ENCODE assay signal across 12 cellular contexts in genomic region chr19:40687525-40688016, GRCh38. TPM values are rescaled to one million over a fixed set of nuclear protein-coding genes. Genes with fewer than 3 reads are reported as not detected.
DNase-seq lines count a peak whose midpoint lies in the region; ATAC-seq and TF ChIP-seq lines count a peak whose summit lies in the region.
"Had no signal": no experiment of that assay in that cellular context is flagged by ENCODE, and none has a peak within 500 bp of the region (broad histone marks: within the 10 kb centered on the region; RNA-seq: fewer than 3 reads in every experiment).

No MANE protein-coding gene starts in this region.

- no peak overlapping the region for H3K27ac ChIP-seq in effector memory CD4-positive, alpha-beta T cell (ENCODE audit: insufficient read depth, low read length, poor library complexity, severe bottlenecking)
- no peak overlapping the region for H3K27ac ChIP-seq in GM23338 (ENCODE audit: low read depth)

- H3K27ac Mint-ChIP-seq in naive B cell: no peak overlapping the region
- H3K27ac Mint-ChIP-seq in GM23338: no peak overlapping the region
- H3K27ac Mint-ChIP-seq: activated CD4-positive, alpha-beta T cell treated with anti-CD3 and anti-CD28 coated beads, Interleukin-2, amount 10 ng/mL, durations not matched to agents 7 days and 5 days; CD4-positive, alpha-beta T cell; mesothelial cell of epicardium had no signal

- H3F3A ChIP-seq in GM23338 (replicated peaks; ENCODE audit: low read depth): no peaks in the 10 kb centered on the region; the same call in 1 of the 2 replicates

- H2AFZ ChIP-seq in GM23338: no peak overlapping the region

- H3K9me3 ChIP-seq in effector memory CD4-positive, alpha-beta T cell (ENCODE audit: control insufficient read depth, low read length): no peaks in the 10 kb centered on the region

- TF ChIP-seq CTCF in AG04449 (IDR thresholded peaks at IDR 0.05; ENCODE audit: insufficient read depth, low read length, missing control alignments): no peak
- TF ChIP-seq CTCF in GM23338 (conservative IDR thresholded peaks at IDR 0.05; ENCODE audit: low read depth in 2 of 2): no peak

- peak; percentile 36 for ATAC-seq in HG02870 (IDR thresholded peaks at IDR 0.05; ENCODE audit: unreplicated experiment)
- ATAC-seq in esophagus mucosa: peak; percentile 26
- peak; percentile 67 to 71 for ATAC-seq in naive B cell (ENCODE audit: low read depth in 2 of 2)
- ATAC-seq in GM23338: no peak
- ATAC-seq in HG03280 (IDR thresholded peaks at IDR 0.05; ENCODE audit: unreplicated experiment): no peak

- H3K27me3 ChIP-seq in effector memory CD4-positive, alpha-beta T cell (replicated peaks; ENCODE audit: control insufficient read depth, insufficient read depth, low read length, poor library complexity, severe bottlenecking): no peaks in the 10 kb centered on the region
- H3K27me3 ChIP-seq in GM23338 (ENCODE audit: insufficient read depth): no peaks in the 10 kb centered on the region

- CTCF ChIA-PET in AG04449 (lab: Yijun Ruan, JAX): interaction anchor here (0.7 to 1.8 kb wide), 3 partner anchors 24 to 114 kb away, joined by 3 to 4 read pairs (median 3); no protein-coding TSS in a partner anchor

- H3K9me3 Mint-ChIP-seq in naive B cell (no peaks in the 10 kb centered on the region), GM23338 (no peaks in the 10 kb centered on the region; the same call in 2 of the 3 replicates)
- H3K9me3 Mint-ChIP-seq: activated CD4-positive, alpha-beta T cell treated with anti-CD3 and anti-CD28 coated beads, Interleukin-2, amount 10 ng/mL, durations not matched to agents 7 days and 5 days; CD4-positive, alpha-beta T cell; mesothelial cell of epicardium had no signal

- peaks cover 4 to 11% of the 10 kb centered on the region in 2 donors for H3K36me3 Mint-ChIP-seq in naive B cell
- H3K36me3 Mint-ChIP-seq in GM23338 (ENCODE audit: low read depth): peaks cover 22% of the 10 kb centered on the region

- no peaks in the 10 kb centered on the region for H3K27me3 Mint-ChIP-seq in naive B cell
- peaks cover 6% of the 10 kb centered on the region for H3K27me3 Mint-ChIP-seq in GM23338 (ENCODE audit: insufficient read depth, low read depth, poor library complexity)
- H3K27me3 Mint-ChIP-seq: activated CD4-positive, alpha-beta T cell treated with anti-CD3 and anti-CD28 coated beads, Interleukin-2, amount 10 ng/mL, durations not matched to agents 7 days and 5 days; CD4-positive, alpha-beta T cell had no signal

- peaks cover 19% of the 10 kb centered on the region for H3K79me2 ChIP-seq in GM23338 (replicated peaks; ENCODE audit: insufficient read depth)

- no peak for DNase-seq in AG04449 (ENCODE audit: low read depth, low spot score)
- peak; percentile 86 for DNase-seq in naive B cell
- no peak for DNase-seq in effector memory CD4-positive, alpha-beta T cell
- DNase-seq in GM23338 (ENCODE audit: low spot score): no peak
- DNase-seq in DMS153 (lab: John Stamatoyannopoulos, UW): no peak
- DNase-seq: activated CD4-positive, alpha-beta T cell treated with anti-CD3 and anti-CD28 coated beads, Interleukin-2, amount 10 ng/mL, durations not matched to agents 7 days and 5 days; CD4-positive, alpha-beta T cell; NCI-H774 had no signal

- H3K4me2 ChIP-seq in GM23338: no peak overlapping the region

- peaks cover 8% of the 10 kb centered on the region for H4K20me1 ChIP-seq in GM23338 (replicated peaks; ENCODE audit: insufficient read depth)

- POLR2A ChIA-PET in AG04449 (lab: Yijun Ruan, JAX): interaction anchor here (0.6 kb wide), 1 partner anchor 32 kb away, joined by 4 read pairs; no protein-coding TSS in a partner anchor

- H3K4me3 ChIP-seq in AG04449 (ENCODE audit: low read depth, low read length): peak overlapping the region; percentile 97
- no peak overlapping the region for H3K4me3 ChIP-seq in effector memory CD4-positive, alpha-beta T cell (ENCODE audit: insufficient read depth, low read depth, low read length, poor library complexity, severe bottlenecking)
- no peak overlapping the region for H3K4me3 ChIP-seq in GM23338

- H3K36me3 ChIP-seq in effector memory CD4-positive, alpha-beta T cell (ENCODE audit: control insufficient read depth, insufficient read depth, low read length): no peaks in the 10 kb centered on the region
- H3K36me3 ChIP-seq in GM23338 (ENCODE audit: insufficient read depth): 0 out of 2 replicates have a peak, but pooled peaks cover 3% of the 10 kb centered on the region

- no peak overlapping the region for H3K4me3 Mint-ChIP-seq in naive B cell
- no peak overlapping the region for H3K4me3 Mint-ChIP-seq in GM23338
- H3K4me3 Mint-ChIP-seq: activated CD4-positive, alpha-beta T cell treated with anti-CD3 and anti-CD28 coated beads, Interleukin-2, amount 10 ng/mL, durations not matched to agents 7 days and 5 days; CD4-positive, alpha-beta T cell; mesothelial cell of epicardium had no signal

- no peaks in the 10 kb centered on the region for H3K9me2 ChIP-seq in GM23338 (ENCODE audit: insufficient read depth)

- H3K4me1 Mint-ChIP-seq in naive B cell (peaks cover 15 to 22% (median 21%) of the 10 kb centered on the region in 3 donors), GM23338 (peaks cover 12% of the 10 kb centered on the region)

- peaks cover 14% of the 10 kb centered on the region for H3K4me1 ChIP-seq in effector memory CD4-positive, alpha-beta T cell (ENCODE audit: control insufficient read depth, insufficient read depth, low read length, poor library complexity, severe bottlenecking)
- H3K4me1 ChIP-seq in GM23338 (ENCODE audit: insufficient read depth): peaks cover 8% of the 10 kb centered on the region; the same call in 1 of the 2 replicates

TF ChIP-seq in GM23338, 12 proteins besides CTCF, POLR2A, EP300 and RAD21 (continues in another document):
- TF ChIP-seq EZH2 (IDR thresholded peaks at IDR 0.05; ENCODE audit: low read depth, unreplicated experiment): no peak
- no peak for TF ChIP-seq ZNF114 (CRISPR knock-in tag; IDR thresholded peaks at IDR 0.05)
- no peak for TF ChIP-seq STAT1 (IDR thresholded peaks at IDR 0.05; ENCODE audit: unreplicated experiment)
- no peak for TF ChIP-seq POLR2AphosphoS5 (IDR thresholded peaks at IDR 0.05; ENCODE audit: low read depth)
- TF ChIP-seq JUNB (IDR thresholded peaks at IDR 0.05; ENCODE audit: unreplicated experiment): no peak
- TF ChIP-seq CREB1 (CRISPR knock-in tag; IDR thresholded peaks at IDR 0.05; ENCODE audit: low read depth): no peak
- no peak for TF ChIP-seq ZNF331 (CRISPR knock-in tag; IDR thresholded peaks at IDR 0.05; ENCODE audit: low read depth)
- TF ChIP-seq, protein P1, sequence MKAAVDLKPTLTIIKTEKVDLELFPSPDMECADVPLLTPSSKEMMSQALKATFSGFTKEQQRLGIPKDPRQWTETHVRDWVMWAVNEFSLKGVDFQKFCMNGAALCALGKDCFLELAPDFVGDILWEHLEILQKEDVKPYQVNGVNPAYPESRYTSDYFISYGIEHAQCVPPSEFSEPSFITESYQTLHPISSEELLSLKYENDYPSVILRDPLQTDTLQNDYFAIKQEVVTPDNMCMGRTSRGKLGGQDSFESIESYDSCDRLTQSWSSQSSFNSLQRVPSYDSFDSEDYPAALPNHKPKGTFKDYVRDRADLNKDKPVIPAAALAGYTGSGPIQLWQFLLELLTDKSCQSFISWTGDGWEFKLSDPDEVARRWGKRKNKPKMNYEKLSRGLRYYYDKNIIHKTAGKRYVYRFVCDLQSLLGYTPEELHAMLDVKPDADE (IDR thresholded peaks at IDR 0.05): no peak
- TF ChIP-seq NANOG (IDR thresholded peaks at IDR 0.05; ENCODE audit: borderline replicate concordance): no peak

RNA-seq across cellular contexts. Expression of gene NUMBL, which starts 2.9 kb away (rescaled TPM):
- 11.0 TPM for total RNA-seq in esophagus mucosa
- polyA plus RNA-seq in naive B cell (ENCODE audit: low read depth in 6 of 6) (1 to 10 TPM in 3 of 6 donors, under 1 TPM in 2, not detected in 1; 0.27 to 2.6 (median 1.5) TPM), GM23338 (2016; fragmentation: Nextera tagmentation; extraction: Ambion mirVana) (8.5 and 9.6 TPM in 2 replicates)
- total RNA-seq in GM23338 (2014; rRNA removed; shearing (Covaris generic)): 21.6 and 28.5 TPM in 2 replicates

RNA-seq across cellular contexts. Expression of gene COQ8B, which starts 29.1 kb away (rescaled TPM):
- 18.7 TPM for total RNA-seq in esophagus mucosa
- polyA plus RNA-seq in naive B cell (ENCODE audit: low read depth in 6 of 6) (10 to 100 TPM; 13.8 to 26.5 (median 22.2) TPM), GM23338 (2016; fragmentation: Nextera tagmentation; extraction: Ambion mirVana) (13.4 and 13.9 TPM in 2 replicates)
- total RNA-seq in GM23338 (2014; rRNA removed; shearing (Covaris generic)): 42.6 and 59.6 TPM in 2 replicates

RNA-seq across cellular contexts. Expression of gene ITPKC, which starts 29.3 kb away (rescaled TPM):
- total RNA-seq in esophagus mucosa: 59.5 TPM
- 10 to 100 TPM in 1 of 6 donors, 1 to 10 TPM in 4, not detected in 1; 4.5 to 13.6 (median 6.0) TPM for polyA plus RNA-seq in naive B cell (ENCODE audit: low read depth in 6 of 6)
- total RNA-seq in GM23338 (2014; rRNA removed; shearing (Covaris generic)): 9.8 and 12.6 TPM in 2 replicates
- 5.3 and 5.4 TPM in 2 replicates for polyA plus RNA-seq in GM23338 (2016; fragmentation: Nextera tagmentation; extraction: Ambion mirVana)

Comparison
In these comparisons a context has a peak if more than half of its experiments do, and no peak if none do; other contexts are left out.
1. ATAC-seq: peak in HG02870 (single experiment), esophagus mucosa (single experiment) and naive B cell (2 of 2); none in GM23338 (single experiment) and HG03280 (single experiment).